In genomic region chr1:36382231-36382630, GRCh38 we compare ENCODE assay signal across 2 cellular contexts.
TF ChIP-seq lines count a peak whose summit lies in the region.

No MANE protein-coding gene starts in this region.

TF ChIP-seq in SK-N-SH, 30 proteins besides CTCF, POLR2A, EP300 and RAD21 (continued from another document):
- TF ChIP-seq PBX3 (IDR thresholded peaks at IDR 0.05) (no peak), MXI1 (IDR thresholded peaks at IDR 0.05; ENCODE audit: low read depth, low read length) (no peak), ZBTB33 (IDR thresholded peaks at IDR 0.05; ENCODE audit: borderline replicate concordance, low read depth) (no peak), FOXJ3 (CRISPR knock-in tag; IDR thresholded peaks at IDR 0.05) (no peak), GABPA (IDR thresholded peaks at IDR 0.05; ENCODE audit: low read depth) (no peak), IRF3 (IDR thresholded peaks at IDR 0.05; ENCODE audit: low read depth, low read length) (no peak), TEAD4 (IDR thresholded peaks at IDR 0.05; ENCODE audit: borderline replicate concordance, insufficient read depth) (no peak), RCOR1 (IDR thresholded peaks at IDR 0.05; ENCODE audit: low read length) (no peak), USF2 (IDR thresholded peaks at IDR 0.05; ENCODE audit: borderline replicate concordance, low read depth, low read length) (no peak)

TF ChIP-seq in SK-N-SH treated with all-trans-retinoic acid at 6 μM for 48 hours, 23 proteins besides CTCF, POLR2A, EP300 and RAD21 (continued from another document):
- no peak for TF ChIP-seq TSHZ2 (CRISPR knock-in tag; IDR thresholded peaks at IDR 0.05)
- TF ChIP-seq OSR1 (CRISPR knock-in tag; IDR thresholded peaks at IDR 0.05): no peak
- no peak for TF ChIP-seq ZNF8 (CRISPR knock-in tag; IDR thresholded peaks at IDR 0.05)
- no peak for TF ChIP-seq GLIS3 (CRISPR knock-in tag; IDR thresholded peaks at IDR 0.05)
- TF ChIP-seq BACH2 (CRISPR knock-in tag; IDR thresholded peaks at IDR 0.05; ENCODE audit: borderline replicate concordance): no peak
- TF ChIP-seq SNAI2 (CRISPR knock-in tag; IDR thresholded peaks at IDR 0.05): no peak
- no peak for TF ChIP-seq ARNTL (CRISPR knock-in tag; IDR thresholded peaks at IDR 0.05; ENCODE audit: borderline replicate concordance, low read depth)
- no peak for TF ChIP-seq TCF4 (CRISPR knock-in tag; IDR thresholded peaks at IDR 0.05; ENCODE audit: borderline replicate concordance)
- TF ChIP-seq ZNF565 (CRISPR knock-in tag; conservative IDR thresholded peaks at IDR 0.05; ENCODE audit: low read depth): no peak
- no peak for TF ChIP-seq CSRNP3 (CRISPR knock-in tag; IDR thresholded peaks at IDR 0.05)
- no peak for TF ChIP-seq RARB (CRISPR knock-in tag; IDR thresholded peaks at IDR 0.05)
- TF ChIP-seq ZNF70 (CRISPR knock-in tag; IDR thresholded peaks at IDR 0.05): no peak
- TF ChIP-seq PATZ1 (CRISPR knock-in tag; IDR thresholded peaks at IDR 0.05; ENCODE audit: borderline replicate concordance): no peak
- TF ChIP-seq TOX (CRISPR knock-in tag; IDR thresholded peaks at IDR 0.05; ENCODE audit: borderline replicate concordance): no peak
TF ChIP-seq in SK-N-SH treated with all-trans-retinoic acid at 6 μM for 48 hours: peak in this region for 0.
